ENCODE assay signal across 8 cellular contexts in the genomic region with DNA sequence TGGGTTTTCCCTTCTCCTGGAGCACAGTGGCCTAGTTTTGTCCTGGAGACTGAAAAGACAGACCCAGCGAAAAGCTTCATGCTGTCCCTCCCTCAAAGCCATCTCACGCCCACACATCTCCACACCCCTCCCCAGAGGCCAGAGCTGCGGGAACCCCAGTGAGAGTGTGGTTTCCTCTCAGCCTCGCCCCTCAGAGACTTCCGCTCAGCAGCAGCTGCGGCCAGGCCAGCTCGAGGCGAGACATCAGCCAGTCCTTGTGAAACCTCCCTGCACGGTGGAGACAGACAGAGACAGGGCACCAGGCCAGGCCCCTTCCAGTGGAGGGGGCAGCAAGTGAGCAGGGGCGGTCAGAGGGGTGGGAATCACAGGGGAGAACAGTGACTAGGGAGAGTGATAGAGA.
A peak's percentile ranks its signal among the peaks of the same experiment; 100 is the strongest.
DNase-seq lines count a peak whose midpoint lies in the region; ATAC-seq and TF ChIP-seq lines count a peak whose summit lies in the region.

No MANE protein-coding gene starts in this region.

- H3K4me1 Mint-ChIP-seq in T-helper 2 cell treated with Interferon-gamma antibody and Interleukin-4, amounts not matched to agents 5 μg/mL and 100 μg/mL, for 36 hours (ENCODE audit: low read depth): peaks cover 44% of the 10 kb centered on the region

- no peaks in the 10 kb centered on the region for H3K36me3 Mint-ChIP-seq in T-helper 2 cell treated with Interferon-gamma antibody and Interleukin-4, amounts not matched to agents 5 μg/mL and 100 μg/mL, for 36 hours (ENCODE audit: low read depth)

- H3K36me3 ChIP-seq in right lobe of liver: no peaks in the 10 kb centered on the region

- peak; percentile 94 for DNase-seq in NK-92 treated with Interleukin-12 subunit alpha and Interleukin-12 subunit beta, amount 100 ng/mL, for 24 hours (lab: John Stamatoyannopoulos, UW)
- DNase-seq in NK-92 (lab: John Stamatoyannopoulos, UW; ENCODE audit: unreplicated experiment) (no peak), astrocyte of the spinal cord (ENCODE audit: low read depth, low spot score) (peak; percentile 72), right lobe of liver (peak; percentile 64 to 80 (median 73))
- DNase-seq in T-helper 2 cell treated with Interferon-gamma antibody and Interleukin-4, amounts not matched to agents 5 μg/mL and 100 μg/mL, for 36 hours (ENCODE audit: low spot score): peak; percentile 81
- peak; percentile 29 for DNase-seq in stimulated activated CD8-positive, alpha-beta memory T cell treated with anti-CD3 and anti-CD28 coated beads, Interleukin-15, amount 100 ng/mL, for 24 hours (ENCODE audit: low read depth)

- H3K9me3 Mint-ChIP-seq in T-helper 2 cell treated with Interferon-gamma antibody and Interleukin-4, amounts not matched to agents 5 μg/mL and 100 μg/mL, for 36 hours: no peaks in the 10 kb centered on the region

- TF ChIP-seq POLR2A in right lobe of liver (IDR thresholded peaks at IDR 0.05): no peak

- 29% methylated on average over 5 of the region's 10 CpGs for WGBS in right lobe of liver (ENCODE audit: insufficient coverage, low coverage, low lambda C conversion rate, missing lambda C conversion rate)

- peaks cover 12% of the 10 kb centered on the region for H3K27me3 Mint-ChIP-seq in T-helper 2 cell treated with Interferon-gamma antibody and Interleukin-4, amounts not matched to agents 5 μg/mL and 100 μg/mL, for 36 hours (ENCODE audit: low read depth)

- peak overlapping the region in 1 of 3 donors; percentile 22 for H3K27ac ChIP-seq in right lobe of liver

- no peaks in the 10 kb centered on the region for H3K27me3 ChIP-seq in right lobe of liver

- intact Hi-C loops in right lobe of liver (cut with DNase I): no loop called here

- ATAC-seq in HG03378 (IDR thresholded peaks at IDR 0.05; ENCODE audit: unreplicated experiment): peak; percentile 69
- peak; percentile 70 to 79 (median 76) for ATAC-seq in right lobe of liver
- ATAC-seq in HG02884 (IDR thresholded peaks at IDR 0.05; ENCODE audit: unreplicated experiment): no peak

- H3K4me3 ChIP-seq in astrocyte of the spinal cord (ENCODE audit: low read depth, low read length) (no peak overlapping the region), right lobe of liver (no peak overlapping the region)

- peak overlapping the region; percentile 90 for H3K4me3 Mint-ChIP-seq in T-helper 2 cell treated with Interferon-gamma antibody and Interleukin-4, amounts not matched to agents 5 μg/mL and 100 μg/mL, for 36 hours

- H3K27ac Mint-ChIP-seq in T-helper 2 cell treated with Interferon-gamma antibody and Interleukin-4, amounts not matched to agents 5 μg/mL and 100 μg/mL, for 36 hours: peak overlapping the region; percentile 99

- no peaks in the 10 kb centered on the region for H3K9me3 ChIP-seq in right lobe of liver

- in situ Hi-C loops in astrocyte of the spinal cord (cut with HindIII; ENCODE audit: low sequenced_read_pairs): no loop called here

- TF ChIP-seq CTCF in astrocyte of the spinal cord (IDR thresholded peaks at IDR 0.05; ENCODE audit: low read depth, low read length) (no peak), right lobe of liver (IDR thresholded peaks at IDR 0.05) (no peak)

- no peaks in the 10 kb centered on the region for H3K4me1 ChIP-seq in right lobe of liver
